ENCODE assay signal across 8 cellular contexts in the genomic region with DNA sequence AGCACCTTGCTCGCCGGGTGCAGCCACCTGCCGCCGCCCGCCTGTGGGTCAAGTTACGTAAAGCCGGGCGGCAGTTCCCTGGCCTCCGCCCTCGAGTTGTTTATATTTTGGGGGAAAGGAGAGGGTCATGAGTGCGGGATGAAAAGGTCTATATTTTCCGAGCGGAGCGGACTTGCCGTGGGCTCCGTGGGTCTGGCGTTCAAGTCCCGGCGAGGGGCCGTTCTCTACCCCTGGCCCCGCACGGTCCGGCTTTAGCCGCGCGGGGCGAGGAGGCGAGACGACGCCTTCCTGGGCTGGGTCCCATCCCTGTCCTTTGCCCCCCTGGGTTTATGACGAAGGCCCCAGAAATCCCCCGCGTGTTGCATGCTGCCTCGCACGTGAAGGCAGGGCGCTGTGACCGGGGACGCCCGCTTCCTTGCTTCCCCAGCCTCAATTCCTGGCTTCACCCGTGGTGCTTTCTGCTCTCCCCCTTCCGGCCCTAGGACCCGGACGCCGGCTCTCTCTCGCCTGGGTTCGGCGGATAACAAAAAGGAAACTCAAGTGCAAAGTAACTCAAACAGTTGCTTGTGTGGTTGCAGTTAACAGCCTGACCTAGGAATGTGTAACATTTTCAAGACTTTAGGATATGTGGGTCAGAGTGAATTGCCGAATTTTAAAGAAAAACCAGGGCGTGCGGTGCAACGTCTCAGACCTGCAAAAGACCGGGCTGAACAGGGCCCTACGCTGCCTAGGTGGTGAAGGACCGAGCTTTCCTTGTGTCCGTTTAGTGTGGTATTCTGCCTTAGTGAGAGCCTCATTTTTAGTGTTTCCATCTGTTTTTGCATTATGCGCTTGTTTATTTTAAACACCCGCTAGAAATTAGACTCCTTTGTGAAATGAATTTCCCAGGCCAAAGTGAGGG. TPM values are rescaled to one million over a fixed set of nuclear protein-coding genes. Genes with fewer than 3 reads are reported as not detected.
DNase-seq lines count a peak whose midpoint lies in the region; ATAC-seq and TF ChIP-seq lines count a peak whose summit lies in the region.

No MANE protein-coding gene starts in this region.

- H2AFZ ChIP-seq in HCT116 (ENCODE audit: low read depth, low read length, poor library complexity, severe bottlenecking) = no peak overlapping the region

- peaks cover 10% of the 10 kb centered on the region for H3K27me3 Mint-ChIP-seq in activated CD4-positive, alpha-beta T cell treated with anti-CD3 and anti-CD28 coated beads, Interleukin-2, amount 10 ng/mL, durations not matched to agents 7 days and 5 days

- H3K27ac Mint-ChIP-seq in activated CD4-positive, alpha-beta T cell treated with anti-CD3 and anti-CD28 coated beads, Interleukin-2, amount 10 ng/mL, durations not matched to agents 7 days and 5 days = peak overlapping the region; percentile 91

- TSS peak; percentile 36 for BruUV-seq in HCT116 (replicated peaks; lab: Mats Ljungman, UMichigan)

- H3K27ac ChIP-seq in HCT116 (ENCODE audit: low read depth, low read length) = peak overlapping the region; percentile 83

- peak overlapping the region; percentile 81 for H3K9ac ChIP-seq in HCT116 (ENCODE audit: low read length)

- no peak for TF ChIP-seq POLR2A in HCT116 (IDR thresholded peaks at IDR 0.05; ENCODE audit: borderline replicate concordance, extremely low read depth, insufficient read depth, insufficient read length)
- no peak for TF ChIP-seq POLR2A in lower leg skin (IDR thresholded peaks at IDR 0.05)

- no peaks in the 10 kb centered on the region for H3K9me2 ChIP-seq in HCT116 (ENCODE audit: insufficient read depth)

- ATAC-seq in HCT116 (peak; percentile 9), GM21367 (IDR thresholded peaks at IDR 0.05; ENCODE audit: unreplicated experiment) (no peak)

- DNase-seq in EL (peak; percentile 64), HCT116 (ENCODE audit: low read depth, low spot score) (no peak), NAMALWA (ENCODE audit: low spot score) (peak; percentile 69), dermis blood vessel endothelial cell (peak; percentile 44), lower leg skin (ENCODE audit: low spot score in 2 of 2) (peak in 1 of 2 donors; percentile 89)
- peak; percentile 56 for DNase-seq in activated CD4-positive, alpha-beta T cell treated with anti-CD3 and anti-CD28 coated beads, Interleukin-2, amount 10 ng/mL, durations not matched to agents 7 days and 5 days
- DNase-seq in stimulated activated CD4-positive, alpha-beta T cell treated with anti-CD3 and anti-CD28 coated beads, TNF-alpha, amount 100 ng/mL, for 24 hours (ENCODE audit: low read depth in 3 of 3) = peak; percentile 15 to 50 (median 17)

- peak overlapping the region; percentile 68 to 70 for H3K4me3 ChIP-seq in HCT116 (replicated peaks in 1 of 2; ENCODE audit: low read depth in 1 of 2, low read length in 2 of 2)
- H3K4me3 ChIP-seq in lower leg skin (ENCODE audit: low read depth, poor library complexity, severe bottlenecking) = peak overlapping the region; percentile 75

- H3K27me3 ChIP-seq in HCT116 (ENCODE audit: insufficient read depth, low read length) = no peaks in the 10 kb centered on the region

- H4K20me1 ChIP-seq in HCT116 (ENCODE audit: insufficient read depth) = no peaks in the 10 kb centered on the region

- CTCF ChIA-PET in HCT116 (lab: Charles Lee) = interaction anchor here (1.2 to 2.6 kb wide), 3 partner anchors 11 to 38 kb away, joined by 3 to 24 read pairs (median 5); no protein-coding TSS in a partner anchor
- CTCF ChIA-PET in activated CD4-positive, alpha-beta T cell treated with anti-CD3 and anti-CD28 coated beads, Interleukin-2, amount 10 ng/mL, durations not matched to agents 7 days and 5 days (lab: Charles Lee) = no interaction called here

- H3K4me3 Mint-ChIP-seq in activated CD4-positive, alpha-beta T cell treated with anti-CD3 and anti-CD28 coated beads, Interleukin-2, amount 10 ng/mL, durations not matched to agents 7 days and 5 days = peak overlapping the region; percentile 90

- H3K4me2 ChIP-seq in HCT116 (ENCODE audit: low read length) = peak overlapping the region; percentile 81

- intact Hi-C loops in HCT116 (cut with micrococcal nuclease) (no loop called here), lower leg skin (cut with DNase I; ENCODE audit: low total_unique reads) (loop anchor here (5.0 kb wide), 1 partner anchor 859 kb away; no protein-coding TSS in a partner anchor)

- no peaks in the 10 kb centered on the region for H3K9me3 ChIP-seq in HCT116 (ENCODE audit: control insufficient read depth in 1 of 2, insufficient read depth in 1 of 2, low read depth in 1 of 2, low read length in 2 of 2)

- H3K4me1 ChIP-seq in HCT116 (ENCODE audit: control insufficient read depth in 1 of 2, insufficient read depth in 2 of 2, low read length in 2 of 2) = peaks cover 4 to 14% of the 10 kb centered on the region in 2 experiments; a peak in 2 of 4 replicates

- no peaks in the 10 kb centered on the region for H3K9me3 Mint-ChIP-seq in activated CD4-positive, alpha-beta T cell treated with anti-CD3 and anti-CD28 coated beads, Interleukin-2, amount 10 ng/mL, durations not matched to agents 7 days and 5 days

- no peak for TF ChIP-seq RAD21 in HCT116 (IDR thresholded peaks at IDR 0.05; ENCODE audit: low read depth)

- WGBS in lower leg skin, 2 donors = 1% methylated on average over 49 of the region's 57 CpGs

- no peaks in the 10 kb centered on the region for H3K36me3 ChIP-seq in HCT116 (ENCODE audit: control insufficient read depth in 1 of 2, insufficient read depth in 2 of 2, low read length in 2 of 2)

- POLR2A ChIA-PET in HCT116 (lab: Charles Lee) = no interaction called here
- POLR2A ChIA-PET in activated CD4-positive, alpha-beta T cell treated with anti-CD3 and anti-CD28 coated beads, Interleukin-2, amount 10 ng/mL, durations not matched to agents 7 days and 5 days (lab: Charles Lee) = interaction anchor here (0.6 kb wide), 1 partner anchor 164 kb away, joined by 3 read pairs; no protein-coding TSS in a partner anchor

- H3K4me1 Mint-ChIP-seq in activated CD4-positive, alpha-beta T cell treated with anti-CD3 and anti-CD28 coated beads, Interleukin-2, amount 10 ng/mL, durations not matched to agents 7 days and 5 days = peaks cover 26% of the 10 kb centered on the region

- peaks cover 3% of the 10 kb centered on the region for H3K36me3 Mint-ChIP-seq in activated CD4-positive, alpha-beta T cell treated with anti-CD3 and anti-CD28 coated beads, Interleukin-2, amount 10 ng/mL, durations not matched to agents 7 days and 5 days (ENCODE audit: low read depth)

- no peak for TF ChIP-seq CTCF in HCT116 (IDR thresholded peaks at IDR 0.05 in 2 of 3, conservative IDR thresholded peaks at IDR 0.05 in 1 of 3; ENCODE audit: borderline replicate concordance in 1 of 3, insufficient read depth in 1 of 3, low read depth in 2 of 3, low read length in 2 of 3)
- TF ChIP-seq CTCF in lower leg skin (IDR thresholded peaks at IDR 0.05) = no peak

- RAD21 ChIA-PET in HCT116 (lab: Charles Lee; ENCODE audit: low non-redundant PET in 1 of 2, low total read pairs in 2 of 2, uncharacterized antibody in 2 of 2, unreplicated experiment in 2 of 2) = no interaction called here

- peaks cover 57% of the 10 kb centered on the region for H3K79me2 ChIP-seq in HCT116 (ENCODE audit: insufficient read depth, low read length)

TF ChIP-seq in HCT116, 20 proteins besides CTCF, POLR2A, EP300 and RAD21:
- TF ChIP-seq ZNF274 (IDR thresholded peaks at IDR 0.05; ENCODE audit: low read depth, low read length) (no peak), POLR2AphosphoS5 (IDR thresholded peaks at IDR 0.05; ENCODE audit: low read depth, low read length) (no peak), ZFX (IDR thresholded peaks at IDR 0.05) (peak; percentile 52)
- TF ChIP-seq, protein P1, sequence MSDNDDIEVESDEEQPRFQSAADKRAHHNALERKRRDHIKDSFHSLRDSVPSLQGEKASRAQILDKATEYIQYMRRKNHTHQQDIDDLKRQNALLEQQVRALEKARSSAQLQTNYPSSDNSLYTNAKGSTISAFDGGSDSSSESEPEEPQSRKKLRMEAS (IDR thresholded peaks at IDR 0.05) = peak; percentile 71; the same call in 1 of the 2 replicates

RNA-seq across cellular contexts. Expression of a gene that starts 0.8 kb away (rescaled TPM):
- total RNA-seq in HCT116 (2021; ENCODE audit: unreplicated experiment) (52.8 TPM), dermis blood vessel endothelial cell (35.2 and 35.6 TPM in 2 replicates), lower leg skin (10 to 100 TPM; 27.0 to 48.1 (median 32.5) TPM)
- 6.7 TPM in 2 replicates for polyA plus RNA-seq in HCT116 (2012)
- total RNA-seq in activated CD4-positive, alpha-beta T cell treated with anti-CD3 and anti-CD28 coated beads, Interleukin-2, amount 10 ng/mL, durations not matched to agents 7 days and 5 days = 10 to 100 TPM; 43.0 to 46.7 TPM
